ENCODE assay signal across 36 cellular contexts in genomic region chr12:11397366-11397765, GRCh38. TPM values are rescaled to one million over a fixed set of nuclear protein-coding genes. Genes with fewer than 3 reads are reported as not detected.
"Had no signal": no experiment of that assay in that cellular context is flagged by ENCODE, and none has a peak within 500 bp of the region (broad histone marks: within the 10 kb centered on the region; RNA-seq: fewer than 3 reads in every experiment).

No MANE protein-coding gene starts in this region.

- H3K4me1 ChIP-seq: ascending aorta, colonic mucosa, heart left ventricle, prostate gland had no signal

- H3K9me3 ChIP-seq: ascending aorta, colonic mucosa, heart left ventricle, ovary, prostate gland, thoracic aorta had no signal

- H3K27me3 ChIP-seq: ascending aorta, cardiac muscle cell, colonic mucosa, heart left ventricle, ovary had no signal

- H3K4me3 Mint-ChIP-seq: activated CD4-positive, alpha-beta memory T cell treated with anti-CD3 and anti-CD28 coated beads, Interleukin-2, amount 10 ng/mL, durations not matched to agents 7 days and 5 days; activated CD4-positive, alpha-beta T cell treated with anti-CD3 and anti-CD28 coated beads, Interleukin-2, amount 10 ng/mL, durations not matched to agents 7 days and 5 days; activated naive CD4-positive, alpha-beta T cell treated with anti-CD3 and anti-CD28 coated beads, Interleukin-2, amount 10 ng/mL, durations not matched to agents 7 days and 5 days; activated naive CD8-positive, alpha-beta T cell treated with anti-CD3 and anti-CD28 coated beads, Interleukin-2, amount 10 ng/mL, durations not matched to agents 7 days and 5 days; activated T-cell treated with anti-CD3 and anti-CD28 coated beads, Interleukin-2, amount 50 U/mL, for 24 hours; brain; effector memory CD8-positive, alpha-beta T cell; mesothelial cell of epicardium; naive B cell; nephron progenitor cell; stimulated activated naive CD8-positive, alpha-beta T cell treated with anti-CD3 and anti-CD28 coated beads, Interleukin-15, Interleukin-2, amounts not matched to agents 100 ng/mL and 50 ng/mL, for 24 hours; type B pancreatic cell; WTC11 had no signal

- FAIRE-seq: islet of Langerhans had no signal

- H3K4me1 Mint-ChIP-seq: activated CD4-positive, alpha-beta memory T cell treated with anti-CD3 and anti-CD28 coated beads, Interleukin-2, amount 10 ng/mL, durations not matched to agents 7 days and 5 days; activated CD4-positive, alpha-beta T cell treated with anti-CD3 and anti-CD28 coated beads, Interleukin-2, amount 10 ng/mL, durations not matched to agents 7 days and 5 days; activated naive CD4-positive, alpha-beta T cell treated with anti-CD3 and anti-CD28 coated beads, Interleukin-2, amount 10 ng/mL, durations not matched to agents 7 days and 5 days; activated naive CD8-positive, alpha-beta T cell treated with anti-CD3 and anti-CD28 coated beads, Interleukin-2, amount 10 ng/mL, durations not matched to agents 7 days and 5 days; brain; mesothelial cell of epicardium; naive B cell had no signal

- H3K36me3 ChIP-seq: ascending aorta, cardiac muscle cell, colonic mucosa, heart left ventricle, ovary, prostate gland, thoracic aorta had no signal

- H3K27me3 Mint-ChIP-seq: activated T-cell treated with anti-CD3 and anti-CD28 coated beads, Interleukin-2, amount 50 U/mL, for 24 hours; brain; naive B cell; stimulated activated naive CD8-positive, alpha-beta T cell treated with anti-CD3 and anti-CD28 coated beads, Interleukin-15, Interleukin-2, amounts not matched to agents 100 ng/mL and 50 ng/mL, for 24 hours had no signal

- H3K4me3 ChIP-seq: ascending aorta, cardiac muscle cell, colonic mucosa, heart left ventricle, ovary, prostate gland, skin epidermis, thoracic aorta had no signal

- H3K9me3 Mint-ChIP-seq: activated CD4-positive, alpha-beta memory T cell treated with anti-CD3 and anti-CD28 coated beads, Interleukin-2, amount 10 ng/mL, durations not matched to agents 7 days and 5 days; activated CD4-positive, alpha-beta T cell treated with anti-CD3 and anti-CD28 coated beads, Interleukin-2, amount 10 ng/mL, durations not matched to agents 7 days and 5 days; activated naive CD4-positive, alpha-beta T cell treated with anti-CD3 and anti-CD28 coated beads, Interleukin-2, amount 10 ng/mL, durations not matched to agents 7 days and 5 days; activated T-cell treated with anti-CD3 and anti-CD28 coated beads, Interleukin-2, amount 50 U/mL, for 24 hours; brain; effector memory CD8-positive, alpha-beta T cell; mesothelial cell of epicardium; naive B cell; nephron progenitor cell; stimulated activated naive CD8-positive, alpha-beta T cell treated with anti-CD3 and anti-CD28 coated beads, Interleukin-15, Interleukin-2, amounts not matched to agents 100 ng/mL and 50 ng/mL, for 24 hours; type B pancreatic cell; WTC11 had no signal

- ATAC-seq: effector memory CD8-positive, alpha-beta T cell; esophagus mucosa; sciatic nerve; WTC11 had no signal

- H3K36me3 Mint-ChIP-seq: activated naive CD4-positive, alpha-beta T cell treated with anti-CD3 and anti-CD28 coated beads, Interleukin-2, amount 10 ng/mL, durations not matched to agents 7 days and 5 days; activated naive CD8-positive, alpha-beta T cell treated with anti-CD3 and anti-CD28 coated beads, Interleukin-2, amount 10 ng/mL, durations not matched to agents 7 days and 5 days; brain; mesothelial cell of epicardium; naive B cell; type B pancreatic cell; WTC11 had no signal

- H3K27ac Mint-ChIP-seq: activated CD4-positive, alpha-beta memory T cell treated with anti-CD3 and anti-CD28 coated beads, Interleukin-2, amount 10 ng/mL, durations not matched to agents 7 days and 5 days; activated CD4-positive, alpha-beta T cell treated with anti-CD3 and anti-CD28 coated beads, Interleukin-2, amount 10 ng/mL, durations not matched to agents 7 days and 5 days; activated naive CD4-positive, alpha-beta T cell treated with anti-CD3 and anti-CD28 coated beads, Interleukin-2, amount 10 ng/mL, durations not matched to agents 7 days and 5 days; activated naive CD8-positive, alpha-beta T cell treated with anti-CD3 and anti-CD28 coated beads, Interleukin-2, amount 10 ng/mL, durations not matched to agents 7 days and 5 days; activated T-cell treated with anti-CD3 and anti-CD28 coated beads, Interleukin-2, amount 50 U/mL, for 24 hours; brain; effector memory CD8-positive, alpha-beta T cell; mesothelial cell of epicardium; naive B cell; stimulated activated naive CD8-positive, alpha-beta T cell treated with anti-CD3 and anti-CD28 coated beads, Interleukin-15, Interleukin-2, amounts not matched to agents 100 ng/mL and 50 ng/mL, for 24 hours; type B pancreatic cell; WTC11 had no signal

- DNase-seq: activated CD4-positive, alpha-beta memory T cell treated with anti-CD3 and anti-CD28 coated beads, Interleukin-2, amount 10 ng/mL, durations not matched to agents 7 days and 5 days; activated CD4-positive, alpha-beta T cell treated with anti-CD3 and anti-CD28 coated beads for 1 hour; activated CD4-positive, alpha-beta T cell treated with anti-CD3 and anti-CD28 coated beads, Interleukin-2, amount 10 ng/mL, durations not matched to agents 7 days and 5 days; activated CD8-positive, alpha-beta memory T cell treated with anti-CD3 and anti-CD28 coated beads, Interleukin-2, amount 50 U/mL, for 48 hours; activated gamma-delta T cell; activated naive CD4-positive, alpha-beta T cell treated with anti-CD3 and anti-CD28 coated beads, Interleukin-2, amount 10 ng/mL, durations not matched to agents 7 days and 5 days; activated naive CD8-positive, alpha-beta T cell treated with anti-CD3 and anti-CD28 coated beads, Interleukin-2, amount 10 ng/mL, durations not matched to agents 7 days and 5 days; activated T-cell treated with anti-CD3 and anti-CD28 coated beads, Interleukin-2, amount 50 U/mL, for 24 hours; cerebellar nuclear complex; colonic mucosa; effector memory CD8-positive, alpha-beta T cell; foreskin fibroblast; heart left ventricle; mammary epithelial cell; naive B cell; nephron progenitor cell; ovary; retina; stimulated activated CD4-positive, alpha-beta T cell treated with anti-CD3 and anti-CD28 coated beads, Interleukin-12 subunit alpha, Interleukin-12 subunit beta, amount 100 ng/mL, for 4 hours; stimulated activated CD4-positive, alpha-beta T cell treated with anti-CD3 and anti-CD28 coated beads, Interleukin-4, amount 100 ng/mL, for 1 hour; T-helper 2 cell had no signal

- H3K27ac ChIP-seq: ascending aorta, cardiac muscle cell, colonic mucosa, heart left ventricle, ovary, prostate gland, skin epidermis, thoracic aorta had no signal

RNA-seq across cellular contexts. Expression of gene PRB2, which starts 2.0 kb away (rescaled TPM):
- total RNA-seq: activated CD4-positive, alpha-beta memory T cell treated with anti-CD3 and anti-CD28 coated beads, Interleukin-2, amount 10 ng/mL, durations not matched to agents 7 days and 5 days; activated CD4-positive, alpha-beta T cell treated with anti-CD3 and anti-CD28 coated beads, Interleukin-2, amount 10 ng/mL, durations not matched to agents 7 days and 5 days; activated naive CD8-positive, alpha-beta T cell treated with anti-CD3 and anti-CD28 coated beads, Interleukin-2, amount 10 ng/mL, durations not matched to agents 7 days and 5 days; ascending aorta; cardiac muscle cell; colonic mucosa; esophagus mucosa; heart left ventricle; liver; mammary epithelial cell; mesothelial cell of epicardium; ovary; prostate gland; sciatic nerve; subcutaneous adipose tissue; thoracic aorta; WTC11 had no signal
- polyA plus RNA-seq: cardiac muscle cell, heart left ventricle, liver, ovary had no signal
